15 cellular contexts compared by ENCODE assay signal in genomic region chr1:24987424-24987823, GRCh38.
"Had no signal": no experiment of that assay in that cellular context is flagged by ENCODE, and none has a peak within 500 bp of the region (broad histone marks: within the 10 kb centered on the region; RNA-seq: fewer than 3 reads in every experiment).

No MANE protein-coding gene starts in this region.

- H3K4me3 ChIP-seq: adrenal gland, coronary artery, gastroesophageal sphincter, left ventricle myocardium inferior, right atrium auricular region, testis, upper lobe of right lung had no signal

- ATAC-seq: gastroesophageal sphincter, upper lobe of right lung had no signal

- H3K27me3 ChIP-seq: adrenal gland, right atrium auricular region, testis, upper lobe of right lung had no signal

- H3K36me3 ChIP-seq: adrenal gland, gastroesophageal sphincter, left ventricle myocardium inferior, right atrium auricular region, upper lobe of right lung had no signal

- H3K9me3 ChIP-seq: adrenal gland, testis, upper lobe of right lung had no signal

- H3K27ac ChIP-seq: coronary artery, epithelial cell of prostate, gastroesophageal sphincter, left ventricle myocardium inferior, right atrium auricular region, testis, upper lobe of right lung had no signal

- DNase-seq: activated CD4-positive, alpha-beta T cell treated with anti-CD3 and anti-CD28 coated beads for 1 hour; activated effector memory CD4-positive, alpha-beta T cell treated with anti-CD3 and anti-CD28 coated beads, Interleukin-2, amount 50 U/mL, for 16 hours; adrenal gland; caudate nucleus; effector memory CD4-positive, alpha-beta T cell; islet precursor cell; left ventricle myocardium inferior; small intestine; stimulated activated naive CD4-positive, alpha-beta T cell treated with Interleukin-2 at 50 U/mL for 16 hours; testis; upper lobe of right lung had no signal

- H3K4me1 ChIP-seq: adrenal gland, gastroesophageal sphincter, left ventricle myocardium inferior, right atrium auricular region, testis, upper lobe of right lung had no signal
